In the genomic region with DNA sequence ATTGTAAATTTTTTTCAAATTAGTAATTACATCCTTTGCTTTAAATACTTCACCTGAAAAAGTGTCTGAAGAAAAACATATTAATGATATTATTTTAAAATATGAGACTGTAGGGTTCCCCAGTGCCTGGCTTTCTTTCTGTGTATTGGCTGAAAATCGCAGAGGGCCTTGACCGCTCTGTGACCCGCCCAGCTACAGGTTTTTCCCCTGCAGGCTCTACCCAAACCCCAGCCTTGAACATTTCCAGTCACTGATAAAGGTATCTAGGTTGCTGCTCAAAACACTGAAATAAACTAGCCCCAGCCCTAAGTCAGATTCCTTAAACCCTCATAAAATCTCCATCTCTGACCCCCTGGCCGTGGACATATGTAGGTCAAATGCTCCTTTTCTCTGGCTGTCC, we compare ENCODE assay signal across 16 cellular contexts. TPM values are rescaled to one million over a fixed set of nuclear protein-coding genes. Genes with fewer than 3 reads are reported as not detected.
DNase-seq lines count a peak whose midpoint lies in the region; ATAC-seq and TF ChIP-seq lines count a peak whose summit lies in the region.
"Had no signal": no experiment of that assay in that cellular context is flagged by ENCODE, and none has a peak within 500 bp of the region (broad histone marks: within the 10 kb centered on the region; RNA-seq: fewer than 3 reads in every experiment).

No MANE protein-coding gene starts in this region.

- H3K4me1 ChIP-seq in adrenal gland (replicated peaks in 1 of 2) (peaks cover 0 to 6% of the 10 kb centered on the region in 2 donors), testis (no peaks in the 10 kb centered on the region)
- H3K4me1 ChIP-seq: A549, BE2C had no signal

- H3K4me3 Mint-ChIP-seq in stimulated activated naive CD8-positive, alpha-beta T cell treated with anti-CD3 and anti-CD28 coated beads, Interleukin-15, Interleukin-2, amounts not matched to agents 100 ng/mL and 50 ng/mL, for 24 hours = peak overlapping the region; percentile 3
- no peak overlapping the region for H3K4me3 Mint-ChIP-seq in stimulated activated naive CD8-positive, alpha-beta T cell treated with anti-CD3 and anti-CD28 coated beads, Interleukin-15, amount 100 ng/mL, for 72 hours
- peak overlapping the region; percentile 66 for H3K4me3 Mint-ChIP-seq in natural killer cell treated with Interleukin-12 subunit alpha and Interleukin-12 subunit beta and Interleukin-15 and Interleukin-18, amount 100 ng/mL, for 72 hours

- H3K9me3 Mint-ChIP-seq in stimulated activated naive CD8-positive, alpha-beta T cell treated with anti-CD3 and anti-CD28 coated beads, Interleukin-15, Interleukin-2, amounts not matched to agents 100 ng/mL and 50 ng/mL, for 24 hours = no peaks in the 10 kb centered on the region
- H3K9me3 Mint-ChIP-seq in stimulated activated naive CD8-positive, alpha-beta T cell treated with anti-CD3 and anti-CD28 coated beads, Interleukin-15, amount 100 ng/mL, for 72 hours = no peaks in the 10 kb centered on the region
- no peaks in the 10 kb centered on the region for H3K9me3 Mint-ChIP-seq in natural killer cell treated with Interleukin-12 subunit alpha and Interleukin-12 subunit beta and Interleukin-15 and Interleukin-18, amount 100 ng/mL, for 72 hours
- H3K9me3 Mint-ChIP-seq: IgD-negative memory B cell had no signal

- no peak overlapping the region for H3K27ac Mint-ChIP-seq in stimulated activated naive CD8-positive, alpha-beta T cell treated with anti-CD3 and anti-CD28 coated beads, Interleukin-15, Interleukin-2, amounts not matched to agents 100 ng/mL and 50 ng/mL, for 24 hours
- no peak overlapping the region for H3K27ac Mint-ChIP-seq in stimulated activated naive CD8-positive, alpha-beta T cell treated with anti-CD3 and anti-CD28 coated beads, Interleukin-15, amount 100 ng/mL, for 72 hours
- H3K27ac Mint-ChIP-seq in natural killer cell treated with Interleukin-12 subunit alpha and Interleukin-12 subunit beta and Interleukin-15 and Interleukin-18, amount 100 ng/mL, for 72 hours = peak overlapping the region; percentile 57 to 74
- H3K27ac Mint-ChIP-seq: IgD-negative memory B cell had no signal

- TF ChIP-seq CTCF in adrenal gland (IDR thresholded peaks at IDR 0.05) = no peak
- TF ChIP-seq CTCF in testis (IDR thresholded peaks at IDR 0.05) = no peak

- no peak for ATAC-seq in stimulated activated naive CD8-positive, alpha-beta T cell treated with anti-CD3 and anti-CD28 coated beads, Interleukin-15, amount 100 ng/mL, for 72 hours
- no peak for ATAC-seq in natural killer cell treated with Interleukin-12 subunit alpha and Interleukin-12 subunit beta and Interleukin-15 and Interleukin-18, amount 100 ng/mL, for 72 hours
- no peak for ATAC-seq in HG03378 (IDR thresholded peaks at IDR 0.05; ENCODE audit: unreplicated experiment)
- ATAC-seq in GM21619 (IDR thresholded peaks at IDR 0.05; ENCODE audit: unreplicated experiment) = no peak
- no peak for ATAC-seq in HG02759 (IDR thresholded peaks at IDR 0.05; ENCODE audit: unreplicated experiment)
- ATAC-seq: A549, HCT116 had no signal

- H3K4me1 Mint-ChIP-seq in stimulated activated naive CD8-positive, alpha-beta T cell treated with anti-CD3 and anti-CD28 coated beads, Interleukin-15, Interleukin-2, amounts not matched to agents 100 ng/mL and 50 ng/mL, for 24 hours (ENCODE audit: low read depth) = peaks cover 53% of the 10 kb centered on the region
- H3K4me1 Mint-ChIP-seq in stimulated activated naive CD8-positive, alpha-beta T cell treated with anti-CD3 and anti-CD28 coated beads, Interleukin-15, amount 100 ng/mL, for 72 hours = peaks cover 34% of the 10 kb centered on the region
- peaks cover 49 to 66% of the 10 kb centered on the region in 2 donors for H3K4me1 Mint-ChIP-seq in natural killer cell treated with Interleukin-12 subunit alpha and Interleukin-12 subunit beta and Interleukin-15 and Interleukin-18, amount 100 ng/mL, for 72 hours (ENCODE audit: low read depth in 2 of 2)

- no peak overlapping the region for H3K27ac ChIP-seq in adrenal gland
- H3K27ac ChIP-seq in testis = no peak overlapping the region
- H3K27ac ChIP-seq: A549, C4-2B had no signal

- 50 to 62% (median 58%) methylated on average over 4 of the region's 4 CpGs for WGBS in adrenal gland, 4 donors
- 52 to 67% methylated on average over 4 of the region's 4 CpGs for WGBS in testis, 2 donors

- no peaks in the 10 kb centered on the region for H3K27me3 ChIP-seq in adrenal gland
- no peaks in the 10 kb centered on the region for H3K27me3 ChIP-seq in testis

- peaks cover 13% of the 10 kb centered on the region for H3K36me3 Mint-ChIP-seq in stimulated activated naive CD8-positive, alpha-beta T cell treated with anti-CD3 and anti-CD28 coated beads, Interleukin-15, Interleukin-2, amounts not matched to agents 100 ng/mL and 50 ng/mL, for 24 hours (ENCODE audit: low read depth)
- peaks cover 8% of the 10 kb centered on the region for H3K36me3 Mint-ChIP-seq in natural killer cell treated with Interleukin-12 subunit alpha and Interleukin-12 subunit beta and Interleukin-15 and Interleukin-18, amount 100 ng/mL, for 72 hours

- H3K36me3 ChIP-seq in adrenal gland (replicated peaks in 1 of 2) (no peaks in the 10 kb centered on the region), testis (ENCODE audit: low read depth, missing control alignments) (no peaks in the 10 kb centered on the region)
- H3K36me3 ChIP-seq: BE2C had no signal

- intact Hi-C loops in adrenal gland (cut with DNase I) (no loop called here), testis (cut with DNase I; ENCODE audit: low total_unique reads) (no loop called here)

- H3K9me3 ChIP-seq in adrenal gland (replicated peaks in 1 of 3) (no peaks in the 10 kb centered on the region), testis (no peaks in the 10 kb centered on the region)
- H3K9me3 ChIP-seq: A549, BE2C had no signal

- TF ChIP-seq POLR2A in adrenal gland (IDR thresholded peaks at IDR 0.05) (no peak), testis (IDR thresholded peaks at IDR 0.05) (no peak)

- DNase-seq in stimulated activated naive CD8-positive, alpha-beta T cell treated with anti-CD3 and anti-CD28 coated beads, Interleukin-15, amount 100 ng/mL, for 72 hours = no peak
- peak in 5 of 7 donors; percentile 29 to 51 (median 39) for DNase-seq in adrenal gland
- no peak for DNase-seq in natural killer cell treated with Interleukin-12 subunit alpha and Interleukin-12 subunit beta and Interleukin-15 and Interleukin-18, amount 100 ng/mL, for 72 hours (ENCODE audit: low spot score)
- peak; percentile 18 for DNase-seq in testis
- DNase-seq: BE2C, DMS53, GF-D8 had no signal

- H3K4me3 ChIP-seq in adrenal gland (no peak overlapping the region), testis (no peak overlapping the region)
- H3K4me3 ChIP-seq: A549 had no signal

- no peaks in the 10 kb centered on the region for H3K27me3 Mint-ChIP-seq in stimulated activated naive CD8-positive, alpha-beta T cell treated with anti-CD3 and anti-CD28 coated beads, Interleukin-15, Interleukin-2, amounts not matched to agents 100 ng/mL and 50 ng/mL, for 24 hours
- H3K27me3 Mint-ChIP-seq in stimulated activated naive CD8-positive, alpha-beta T cell treated with anti-CD3 and anti-CD28 coated beads, Interleukin-15, amount 100 ng/mL, for 72 hours = no peaks in the 10 kb centered on the region
- no peaks in the 10 kb centered on the region for H3K27me3 Mint-ChIP-seq in natural killer cell treated with Interleukin-12 subunit alpha and Interleukin-12 subunit beta and Interleukin-15 and Interleukin-18, amount 100 ng/mL, for 72 hours
- H3K27me3 Mint-ChIP-seq: IgD-negative memory B cell had no signal

RNA-seq across cellular contexts. Expression of a gene that starts 11.9 kb away (rescaled TPM):
- total RNA-seq in adrenal gland (1 to 10 TPM in 7 of 8 donors, not detected in 1; 2.6 to 5.2 (median 3.4) TPM), testis (1 to 10 TPM; 3.5 to 4.6 TPM)
- polyA plus RNA-seq in adrenal gland (1 to 10 TPM; 1.2 to 2.0 (median 1.5) TPM), testis (ENCODE audit: insufficient read depth, low read depth, low replicate concordance) (2.4 TPM)
- 10 to 100 TPM in 1 of 2 donors, 1 to 10 TPM in 1; 6.7 to 23.2 TPM for total RNA-seq in natural killer cell treated with Interleukin-12 subunit alpha and Interleukin-12 subunit beta and Interleukin-15 and Interleukin-18, amount 100 ng/mL, for 72 hours
- total RNA-seq: HT-29 had no signal

RNA-seq across cellular contexts. Expression of a gene that starts 51.8 kb away (rescaled TPM):
- total RNA-seq in adrenal gland (100 to 1,000 TPM in 7 of 8 donors, 10 to 100 TPM in 1; 76.1 to 194 (median 143) TPM), testis (100 to 1,000 TPM; 166 to 172 TPM)
- polyA plus RNA-seq in adrenal gland (10 to 100 TPM; 48.8 to 95.5 (median 92.2) TPM), testis (ENCODE audit: insufficient read depth, low read depth, low replicate concordance) (127 TPM)
- total RNA-seq in natural killer cell treated with Interleukin-12 subunit alpha and Interleukin-12 subunit beta and Interleukin-15 and Interleukin-18, amount 100 ng/mL, for 72 hours = 100 to 1,000 TPM; 213 to 346 TPM

Comparison
In these comparisons a context has a peak if more than half of its experiments do, and no peak if none do; other contexts are left out.
1. H3K4me3 Mint-ChIP-seq: peak in stimulated activated naive CD8-positive, alpha-beta T cell treated with anti-CD3 and anti-CD28 coated beads, Interleukin-15, Interleukin-2, amounts not matched to agents 100 ng/mL and 50 ng/mL, for 24 hours (single experiment) and natural killer cell treated with Interleukin-12 subunit alpha and Interleukin-12 subunit beta and Interleukin-15 and Interleukin-18, amount 100 ng/mL, for 72 hours (single experiment); none in stimulated activated naive CD8-positive, alpha-beta T cell treated with anti-CD3 and anti-CD28 coated beads, Interleukin-15, amount 100 ng/mL, for 72 hours (0 of 2).
2. H3K27ac Mint-ChIP-seq: peak in natural killer cell treated with Interleukin-12 subunit alpha and Interleukin-12 subunit beta and Interleukin-15 and Interleukin-18, amount 100 ng/mL, for 72 hours (2 of 2); none in stimulated activated naive CD8-positive, alpha-beta T cell treated with anti-CD3 and anti-CD28 coated beads, Interleukin-15, Interleukin-2, amounts not matched to agents 100 ng/mL and 50 ng/mL, for 24 hours (single experiment) and stimulated activated naive CD8-positive, alpha-beta T cell treated with anti-CD3 and anti-CD28 coated beads, Interleukin-15, amount 100 ng/mL, for 72 hours (0 of 2).
3. DNase-seq: peak in adrenal gland (5 of 7) and testis (single experiment); none in stimulated activated naive CD8-positive, alpha-beta T cell treated with anti-CD3 and anti-CD28 coated beads, Interleukin-15, amount 100 ng/mL, for 72 hours (0 of 2) and natural killer cell treated with Interleukin-12 subunit alpha and Interleukin-12 subunit beta and Interleukin-15 and Interleukin-18, amount 100 ng/mL, for 72 hours (single experiment).